11 cellular contexts compared by ENCODE assay signal in the genomic region with DNA sequence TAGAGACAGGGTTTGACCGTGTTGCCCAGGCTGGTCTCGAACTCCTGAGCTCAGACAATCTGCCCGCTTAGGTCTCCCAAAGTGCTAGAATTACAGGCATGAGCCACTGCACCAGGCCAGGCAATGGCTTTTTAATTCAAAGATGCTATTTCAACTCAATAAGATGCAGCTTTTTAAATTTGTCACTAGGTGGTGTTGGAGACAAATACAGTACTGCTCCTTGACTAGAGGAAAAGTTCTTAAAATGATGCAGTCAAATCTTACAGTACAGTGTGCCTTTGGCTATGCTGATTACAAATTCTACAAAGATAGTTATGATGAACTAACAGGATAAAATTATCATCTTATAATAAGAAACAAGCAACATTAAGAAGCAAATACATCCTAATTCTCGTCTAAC.
A peak's percentile ranks its signal among the peaks of the same experiment; 100 is the strongest.
DNase-seq lines count a peak whose midpoint lies in the region; ATAC-seq, FAIRE-seq and TF ChIP-seq lines count a peak whose summit lies in the region.
"Had no signal": no experiment of that assay in that cellular context is flagged by ENCODE, and none has a peak within 500 bp of the region (broad histone marks: within the 10 kb centered on the region; RNA-seq: fewer than 3 reads in every experiment).

No MANE protein-coding gene starts in this region.

- FAIRE-seq in GM12892 (lab: Jason Lieb, UNC), result no peak
- FAIRE-seq: colon had no signal

- TF ChIP-seq CTCF in dorsolateral prefrontal cortex (IDR thresholded peaks at IDR 0.05 in 54 of 56, conservative IDR thresholded peaks at IDR 0.05 in 2 of 56; ENCODE audit: low read depth in 1 of 56, partially characterized antibody in 56 of 56), result peak in 31 of 56 donors; percentile 8 to 45 (median 26)

- H3K4me3 ChIP-seq in dorsolateral prefrontal cortex, result no peak overlapping the region

- ATAC-seq in GM21447 (IDR thresholded peaks at IDR 0.05; ENCODE audit: unreplicated experiment), result no peak
- ATAC-seq in GM19467 (IDR thresholded peaks at IDR 0.05; ENCODE audit: unreplicated experiment), result no peak
- ATAC-seq: left colon had no signal

- TF ChIP-seq POLR2A in GM12892 (IDR thresholded peaks at IDR 0.05; ENCODE audit: low read depth, low read length), result no peak

- H3K27ac ChIP-seq in dorsolateral prefrontal cortex, result no peak overlapping the region

- intact Hi-C loops in dorsolateral prefrontal cortex (cut with DNase I), result no loop called here

- peak; percentile 23 for DNase-seq in SIG-M5 treated with dmso at 0.1 percent for 504 hours (lab: John Stamatoyannopoulos, UW; ENCODE audit: unreplicated experiment)
- DNase-seq in SIG-M5 (lab: John Stamatoyannopoulos, UW), result no peak
- peak; percentile 23 for DNase-seq in NCI-H526 treated with DMSO at 0.1 percent for 48 hours (lab: John Stamatoyannopoulos, UW)
- no peak for DNase-seq in dorsolateral prefrontal cortex
- DNase-seq in superior temporal gyrus (ENCODE audit: extremely low spot score), result peak; percentile 29
- DNase-seq in GM12892 (ENCODE audit: insufficient read length), result no peak
- DNase-seq: C1 segment of cervical spinal cord, left colon had no signal

- no peaks in the 10 kb centered on the region for H3K27me3 ChIP-seq in dorsolateral prefrontal cortex

Comparison
In these comparisons a context has a peak if more than half of its experiments do, and no peak if none do; other contexts are left out.
1. DNase-seq: peak in SIG-M5 treated with dmso at 0.1 percent for 504 hours (single experiment), NCI-H526 treated with DMSO at 0.1 percent for 48 hours (single experiment) and superior temporal gyrus (single experiment); none in SIG-M5 (single experiment), dorsolateral prefrontal cortex (0 of 10) and GM12892 (single experiment).